In genomic region chr22:30647536-30647935, GRCh38 we compare ENCODE assay signal across 15 cellular contexts. TPM values are rescaled to one million over a fixed set of nuclear protein-coding genes. Genes with fewer than 3 reads are reported as not detected.
DNase-seq lines count a peak whose midpoint lies in the region; ATAC-seq, FAIRE-seq and TF ChIP-seq lines count a peak whose summit lies in the region.
"Had no signal": no experiment of that assay in that cellular context is flagged by ENCODE, and none has a peak within 500 bp of the region (broad histone marks: within the 10 kb centered on the region; RNA-seq: fewer than 3 reads in every experiment).

No MANE protein-coding gene starts in this region.

- H3K36me3 ChIP-seq in HEK293 (ENCODE audit: control insufficient read depth in 2 of 2, insufficient read depth in 1 of 2, low read length in 2 of 2), result no peaks in the 10 kb centered on the region
- H3K36me3 ChIP-seq in H1 (ENCODE audit: control insufficient read depth in 2 of 4, insufficient read depth in 4 of 4, low read length in 3 of 4), result no peaks in the 10 kb centered on the region
- H3K36me3 ChIP-seq in GM23338 (ENCODE audit: insufficient read depth), result no peaks in the 10 kb centered on the region; the same call in 1 of the 2 replicates

- no peak for TF ChIP-seq POLR2A in H1 (IDR thresholded peaks at IDR 0.05; ENCODE audit: control extremely low read depth in 1 of 2, low read depth in 2 of 2, low read length in 2 of 2)

- CTCF ChIA-PET in HEK293 (lab: Yijun Ruan, JAX), result interaction anchor here (1.1 to 1.3 kb wide), 2 partner anchors 9 to 13 kb away, joined by 3 to 5 read pairs; no protein-coding TSS in a partner anchor
- CTCF ChIA-PET in H1 (lab: Charles Lee; ENCODE audit: partially characterized antibody), result interaction anchor here (0.6 to 10.5 kb wide), 3 partner anchors 13 to 159 kb away, joined by 3 to 74 read pairs (median 4); partner anchors contain the start of gene SLC35E4

- no peak for TF ChIP-seq RAD21 in H1 (IDR thresholded peaks at IDR 0.05 in 1 of 2, conservative IDR thresholded peaks at IDR 0.05 in 1 of 2; ENCODE audit: low read depth in 2 of 2, low read length in 2 of 2)

- no peak overlapping the region for H3K23ac ChIP-seq in H1 (ENCODE audit: insufficient read length)

- H2BK120ac ChIP-seq in H1 (replicated peaks; ENCODE audit: low read depth, low read length), result no peak overlapping the region

- peaks cover 11% of the 10 kb centered on the region for H3K27me3 Mint-ChIP-seq in GM23338 (ENCODE audit: insufficient read depth, low read depth, poor library complexity)

- H3K14ac ChIP-seq in H1 (ENCODE audit: insufficient read length), result no peak overlapping the region

- H3K79me1 ChIP-seq in H1 (ENCODE audit: low read depth, low read length), result no peaks in the 10 kb centered on the region

- H3K27ac ChIP-seq in HEK293 (ENCODE audit: extremely low read depth, low read depth, low read length) (no peak overlapping the region), H1 (ENCODE audit: low read depth, low read length) (no peak overlapping the region), GM23338 (ENCODE audit: low read depth) (no peak overlapping the region)

- H3K4me1 Mint-ChIP-seq in GM23338, result peaks cover 12% of the 10 kb centered on the region

- whole genome bisulfite sequencing in H1 (ENCODE audit: extremely low coverage in 1 of 2, insufficient coverage in 1 of 2, insufficient read length in 1 of 2, insufficient replicate concordance in 2 of 2, low coverage in 1 of 2, low lambda C conversion rate in 2 of 2, missing lambda C conversion rate in 1 of 2), 2 experiments, result 79% methylated on average over 2 of the region's 3 CpGs; no CpG with 5 or more reads in 1 of the 2 experiments

- peaks cover 0 to 2% of the 10 kb centered on the region in 2 experiments for H4K20me1 ChIP-seq in H1 (replicated peaks in 1 of 2; ENCODE audit: control insufficient read depth in 1 of 2, insufficient read depth in 2 of 2, low read length in 2 of 2)
- H4K20me1 ChIP-seq in GM23338 (replicated peaks; ENCODE audit: insufficient read depth), result no peaks in the 10 kb centered on the region

- H3K27me3 ChIP-seq in H1 (replicated peaks in 1 of 4; ENCODE audit: control insufficient read depth in 3 of 4, extremely low read depth in 1 of 4, insufficient read depth in 3 of 4, low read length in 3 of 4) (no peaks in the 10 kb centered on the region), GM23338 (ENCODE audit: insufficient read depth) (no peaks in the 10 kb centered on the region)

- TF ChIP-seq CTCF in HEK293 (tag by site-specific recombination; IDR thresholded peaks at IDR 0.05) (no peak), H1 (IDR thresholded peaks at IDR 0.05; ENCODE audit: control extremely low read depth in 1 of 3, insufficient read depth in 1 of 3, low read depth in 1 of 3, low read length in 3 of 3) (no peak), GM23338 (conservative IDR thresholded peaks at IDR 0.05; ENCODE audit: low read depth in 2 of 2) (no peak)

- H3K79me2 ChIP-seq in H1 (ENCODE audit: control insufficient read depth in 1 of 2, insufficient read depth in 2 of 2, low read length in 2 of 2) (no peaks in the 10 kb centered on the region), GM23338 (replicated peaks; ENCODE audit: insufficient read depth) (no peaks in the 10 kb centered on the region)

- peak; percentile 19 for DNase-seq in NCI-H69 (lab: John Stamatoyannopoulos, UW)
- DNase-seq in H1 (ENCODE audit: low read depth in 1 of 2, low spot score in 2 of 2), result no peak
- DNase-seq in NCI-H1417 treated with DMSO at 0.1 percent for 48 hours (lab: John Stamatoyannopoulos, UW), result no peak
- no peak for DNase-seq in GM23338 (ENCODE audit: low spot score)
- DNase-seq: ACHN, AML-193, COR-L47, GF-D8, NCI-H1092 treated with DMSO at 0.1 percent for 48 hours, NCI-H1694, NCI-H345, NCI-H526 treated with DMSO at 0.1 percent for 48 hours had no signal

- no peak overlapping the region for H3K9ac ChIP-seq in H1 (replicated peaks in 1 of 4; ENCODE audit: extremely low read depth in 1 of 4, low read depth in 3 of 4, low read length in 3 of 4)

- H3F3A ChIP-seq in GM23338 (replicated peaks; ENCODE audit: low read depth), result no peaks in the 10 kb centered on the region

- H4K91ac ChIP-seq in H1 (replicated peaks; ENCODE audit: insufficient read length, low read length), result no peak overlapping the region

- H3K9me2 ChIP-seq in GM23338 (ENCODE audit: insufficient read depth), result no peaks in the 10 kb centered on the region

- H3K9me3 ChIP-seq in HEK293 (ENCODE audit: control insufficient read depth, insufficient read depth, low read depth, low read length) (no peaks in the 10 kb centered on the region), H1 (ENCODE audit: insufficient read depth in 2 of 2, low read depth in 1 of 2, low read length in 1 of 2) (no peaks in the 10 kb centered on the region)

- no peak overlapping the region for H4K8ac ChIP-seq in H1 (ENCODE audit: extremely low read depth, insufficient read depth, low read length)

- H3K4me1 ChIP-seq in HEK293 (ENCODE audit: control insufficient read depth, insufficient read depth, low read length), result no peaks in the 10 kb centered on the region
- peaks cover 0 to 4% (median 0%) of the 10 kb centered on the region in 4 experiments; a peak in 2 of 7 replicates for H3K4me1 ChIP-seq in H1 (replicated peaks in 1 of 4; ENCODE audit: control insufficient read depth in 3 of 4, insufficient read depth in 4 of 4, low read length in 3 of 4)
- H3K4me1 ChIP-seq in GM23338 (ENCODE audit: insufficient read depth), result no peaks in the 10 kb centered on the region

- no peak overlapping the region for H2BK5ac ChIP-seq in H1 (ENCODE audit: low read depth, low read length)

- H2BK12ac ChIP-seq in H1 (ENCODE audit: low read depth, low read length), result no peak overlapping the region

- TF ChIP-seq EP300 in H1 (IDR thresholded peaks at IDR 0.05; ENCODE audit: borderline replicate concordance in 1 of 2, low read depth in 2 of 2, low read length in 2 of 2), result no peak

- H3K4me3 Mint-ChIP-seq in GM23338, result no peak overlapping the region

- FAIRE-seq in H1 (lab: Jason Lieb, UNC), result no peak
- FAIRE-seq: GM12891, GM18507 had no signal

- no peak overlapping the region for H3K18ac ChIP-seq in H1 (ENCODE audit: extremely low read depth, low read length)

- H3K4me2 ChIP-seq in H1 (ENCODE audit: insufficient read depth in 1 of 2, low read depth in 2 of 2, low read length in 2 of 2) (no peak overlapping the region), GM23338 (no peak overlapping the region)

- no peak overlapping the region for H2BK20ac ChIP-seq in H1 (ENCODE audit: low read length)

- H3K27ac Mint-ChIP-seq in GM23338, result no peak overlapping the region

- POLR2A ChIA-PET in HEK293 (lab: Yijun Ruan, JAX) (no interaction called here), H1 (lab: Charles Lee; ENCODE audit: partially characterized antibody) (no interaction called here)

- no peak overlapping the region for H4K5ac ChIP-seq in H1 (ENCODE audit: insufficient read length, low read depth, low read length)

- no peaks in the 10 kb centered on the region for H3K23me2 ChIP-seq in H1 (ENCODE audit: low read depth, low read length)

- H3K56ac ChIP-seq in H1 (replicated peaks; ENCODE audit: insufficient read length, low read depth, low read length), result no peak overlapping the region

- no peak overlapping the region for H3K4me3 ChIP-seq in HEK293 (ENCODE audit: low read depth, low read length)
- H3K4me3 ChIP-seq in H1 (ENCODE audit: extremely low read depth in 1 of 4, insufficient read depth in 2 of 4, low read depth in 3 of 4, low read length in 4 of 4), result no peak overlapping the region
- H3K4me3 ChIP-seq in GM23338, result no peak overlapping the region

- H3K4ac ChIP-seq in H1 (replicated peaks; ENCODE audit: insufficient read length, low read depth, low read length), result no peak overlapping the region

- no peak overlapping the region for H2AK5ac ChIP-seq in H1 (ENCODE audit: low read depth, low read length)

- H3K36me3 Mint-ChIP-seq in GM23338 (ENCODE audit: low read depth), result no peaks in the 10 kb centered on the region

- H2AFZ ChIP-seq in H1 (ENCODE audit: low read length) (no peak overlapping the region), GM23338 (no peak overlapping the region)

- no peaks in the 10 kb centered on the region for H3K9me3 Mint-ChIP-seq in GM23338

- H2BK15ac ChIP-seq in H1 (ENCODE audit: low read length), result peak overlapping the region; percentile 46; the same call in 1 of the 2 replicates

- no peak for ATAC-seq in GM23338

RNA-seq across cellular contexts. Expression of gene SLC35E4, which starts 12.0 kb away (rescaled TPM):
- 5.1 TPM in 2 replicates for total RNA-seq in H1 (2021; fragmentation: NEBNext Ultra II Directional; extraction: Animal tissue kit (Norgen Biotek cat#: 25700))
- polyA plus RNA-seq in H1 (2011; rRNA removed) (5.6 and 7.8 TPM in 2 replicates), GM23338 (2016; fragmentation: Nextera tagmentation; extraction: Ambion mirVana) (2.6 and 4.3 TPM in 2 replicates)
- polyA plus RNA-seq in H1 (2011; cell fraction: cytosol; rRNA removed), result 4.9 TPM
- polyA plus RNA-seq in H1 (2011; cell fraction: nucleus; rRNA removed), result 5.3 TPM
- 3.1 to 5.1 TPM (median 3.9 TPM) in 4 replicates for polyA plus RNA-seq in H1 (2012, experiment 1 of 2)
- polyA plus RNA-seq in H1 (2012, experiment 2 of 2), result 5.2 TPM
- polyA plus RNA-seq in H1 (2013, experiment 1 of 2), result 6.0 TPM
- 6.0 TPM for polyA plus RNA-seq in H1 (2013, experiment 2 of 2)
- polyA minus RNA-seq in H1 (2011; rRNA and poly(A)+ RNA removed), result 2.8 and 3.0 TPM in 2 replicates
- 4.3 TPM for polyA minus RNA-seq in H1 (2011; cell fraction: cytosol; rRNA and poly(A)+ RNA removed)
- polyA minus RNA-seq in H1 (2011; cell fraction: nucleus; rRNA and poly(A)+ RNA removed), result 5.8 TPM
- total RNA-seq in GM23338 (2014; rRNA removed; shearing (Covaris generic)), result 10.4 and 11.3 TPM in 2 replicates

RNA-seq across cellular contexts. Expression of gene DUSP18, which starts 20.1 kb away (rescaled TPM):
- 2.6 and 3.6 TPM in 2 replicates for total RNA-seq in H1 (2021; fragmentation: NEBNext Ultra II Directional; extraction: Animal tissue kit (Norgen Biotek cat#: 25700))
- 7.3 and 8.3 TPM in 2 replicates for polyA plus RNA-seq in H1 (2011; rRNA removed)
- polyA plus RNA-seq in H1 (2011; cell fraction: cytosol; rRNA removed), result 5.8 TPM
- 6.1 TPM for polyA plus RNA-seq in H1 (2011; cell fraction: nucleus; rRNA removed)
- 2.7 to 3.6 TPM (median 3.3 TPM) in 4 replicates for polyA plus RNA-seq in H1 (2012, experiment 1 of 2)
- 2.1 TPM for polyA plus RNA-seq in H1 (2012, experiment 2 of 2)
- polyA plus RNA-seq in H1 (2013, experiment 1 of 2), result 1.9 TPM
- 1.8 TPM for polyA plus RNA-seq in H1 (2013, experiment 2 of 2)
- 11.0 and 13.8 TPM in 2 replicates for polyA minus RNA-seq in H1 (2011; rRNA and poly(A)+ RNA removed)
- 5.0 TPM for polyA minus RNA-seq in H1 (2011; cell fraction: cytosol; rRNA and poly(A)+ RNA removed)
- polyA minus RNA-seq in H1 (2011; cell fraction: nucleus; rRNA and poly(A)+ RNA removed), result 4.8 TPM
- total RNA-seq in GM23338 (2014; rRNA removed; shearing (Covaris generic)), result 1.5 and 2.7 TPM in 2 replicates
- polyA plus RNA-seq in GM23338 (2016; fragmentation: Nextera tagmentation; extraction: Ambion mirVana), result 1.7 and 2.2 TPM in 2 replicates

RNA-seq across cellular contexts. Expression of gene TCN2, which starts 40.6 kb away (rescaled TPM):
- total RNA-seq in H1 (2021; fragmentation: NEBNext Ultra II Directional; extraction: Animal tissue kit (Norgen Biotek cat#: 25700)), result 30.0 and 36.2 TPM in 2 replicates
- polyA plus RNA-seq in H1 (2011; rRNA removed), result 87.8 and 91.7 TPM in 2 replicates
- 59.1 TPM for polyA plus RNA-seq in H1 (2011; cell fraction: cytosol; rRNA removed)
- polyA plus RNA-seq in H1 (2011; cell fraction: nucleus; rRNA removed), result 77.5 TPM
- 38.9 to 58.8 TPM (median 53.7 TPM) in 4 replicates for polyA plus RNA-seq in H1 (2012, experiment 1 of 2)
- polyA plus RNA-seq in H1 (2012, experiment 2 of 2), result 67.8 TPM
- polyA plus RNA-seq in H1 (2013, experiment 1 of 2), result 56.8 TPM
- 56.9 TPM for polyA plus RNA-seq in H1 (2013, experiment 2 of 2)
- polyA minus RNA-seq in H1 (2011; rRNA and poly(A)+ RNA removed), result 73.8 and 106 TPM in 2 replicates
- polyA minus RNA-seq in H1 (2011; cell fraction: cytosol; rRNA and poly(A)+ RNA removed), result 33.8 TPM
- 46.5 TPM for polyA minus RNA-seq in H1 (2011; cell fraction: nucleus; rRNA and poly(A)+ RNA removed)
- total RNA-seq in GM23338 (2014; rRNA removed; shearing (Covaris generic)), result 31.3 and 38.1 TPM in 2 replicates
- 12.4 and 12.9 TPM in 2 replicates for polyA plus RNA-seq in GM23338 (2016; fragmentation: Nextera tagmentation; extraction: Ambion mirVana)

RNA-seq across cellular contexts. Expression of gene OSBP2, which starts 47.1 kb away (rescaled TPM):
- total RNA-seq in H1 (2021; fragmentation: NEBNext Ultra II Directional; extraction: Animal tissue kit (Norgen Biotek cat#: 25700)), result 3.4 and 3.7 TPM in 2 replicates
- 3.4 and 4.5 TPM in 2 replicates for polyA plus RNA-seq in H1 (2011; rRNA removed)
- 2.9 TPM for polyA plus RNA-seq in H1 (2011; cell fraction: cytosol; rRNA removed)
- polyA plus RNA-seq in H1 (2011; cell fraction: nucleus; rRNA removed), result 4.9 TPM
- polyA plus RNA-seq in H1 (2012, experiment 1 of 2), result 4.0 to 5.0 TPM (median 4.2 TPM) in 4 replicates
- polyA plus RNA-seq in H1 (2012, experiment 2 of 2), result 2.5 TPM
- polyA plus RNA-seq in H1 (2013, experiment 1 of 2), result 3.6 TPM
- 3.8 TPM for polyA plus RNA-seq in H1 (2013, experiment 2 of 2)
- polyA minus RNA-seq in H1 (2011; rRNA and poly(A)+ RNA removed), result 5.3 and 5.8 TPM in 2 replicates
- 8.0 TPM for polyA minus RNA-seq in H1 (2011; cell fraction: cytosol; rRNA and poly(A)+ RNA removed)
- polyA minus RNA-seq in H1 (2011; cell fraction: nucleus; rRNA and poly(A)+ RNA removed), result 8.9 TPM
- 2.9 and 7.1 TPM in 2 replicates for total RNA-seq in GM23338 (2014; rRNA removed; shearing (Covaris generic))
- polyA plus RNA-seq in GM23338 (2016; fragmentation: Nextera tagmentation; extraction: Ambion mirVana), result 1.7 and 2.1 TPM in 2 replicates

RNA-seq across cellular contexts. Expression of gene PES1, which starts 55.8 kb away (rescaled TPM):
- total RNA-seq in H1 (2021; fragmentation: NEBNext Ultra II Directional; extraction: Animal tissue kit (Norgen Biotek cat#: 25700)), result 121 and 133 TPM in 2 replicates
- polyA plus RNA-seq in H1 (2011; rRNA removed) (191 and 247 TPM in 2 replicates), GM23338 (2016; fragmentation: Nextera tagmentation; extraction: Ambion mirVana) (61.3 and 64.1 TPM in 2 replicates)
- polyA plus RNA-seq in H1 (2011; cell fraction: cytosol; rRNA removed), result 147 TPM
- 202 TPM for polyA plus RNA-seq in H1 (2011; cell fraction: nucleus; rRNA removed)
- 90.7 to 127 TPM (median 115 TPM) in 4 replicates for polyA plus RNA-seq in H1 (2012, experiment 1 of 2)
- 136 TPM for polyA plus RNA-seq in H1 (2012, experiment 2 of 2)
- 73.6 TPM for polyA plus RNA-seq in H1 (2013, experiment 1 of 2)
- 74.6 TPM for polyA plus RNA-seq in H1 (2013, experiment 2 of 2)
- polyA minus RNA-seq in H1 (2011; rRNA and poly(A)+ RNA removed), result 186 and 236 TPM in 2 replicates
- 73.2 TPM for polyA minus RNA-seq in H1 (2011; cell fraction: cytosol; rRNA and poly(A)+ RNA removed)
- polyA minus RNA-seq in H1 (2011; cell fraction: nucleus; rRNA and poly(A)+ RNA removed), result 84.9 TPM
- total RNA-seq in GM23338 (2014; rRNA removed; shearing (Covaris generic)), result 76.9 and 78.4 TPM in 2 replicates
